Comparison of ENCODE assay signal across 8 cellular contexts in the genomic region with DNA sequence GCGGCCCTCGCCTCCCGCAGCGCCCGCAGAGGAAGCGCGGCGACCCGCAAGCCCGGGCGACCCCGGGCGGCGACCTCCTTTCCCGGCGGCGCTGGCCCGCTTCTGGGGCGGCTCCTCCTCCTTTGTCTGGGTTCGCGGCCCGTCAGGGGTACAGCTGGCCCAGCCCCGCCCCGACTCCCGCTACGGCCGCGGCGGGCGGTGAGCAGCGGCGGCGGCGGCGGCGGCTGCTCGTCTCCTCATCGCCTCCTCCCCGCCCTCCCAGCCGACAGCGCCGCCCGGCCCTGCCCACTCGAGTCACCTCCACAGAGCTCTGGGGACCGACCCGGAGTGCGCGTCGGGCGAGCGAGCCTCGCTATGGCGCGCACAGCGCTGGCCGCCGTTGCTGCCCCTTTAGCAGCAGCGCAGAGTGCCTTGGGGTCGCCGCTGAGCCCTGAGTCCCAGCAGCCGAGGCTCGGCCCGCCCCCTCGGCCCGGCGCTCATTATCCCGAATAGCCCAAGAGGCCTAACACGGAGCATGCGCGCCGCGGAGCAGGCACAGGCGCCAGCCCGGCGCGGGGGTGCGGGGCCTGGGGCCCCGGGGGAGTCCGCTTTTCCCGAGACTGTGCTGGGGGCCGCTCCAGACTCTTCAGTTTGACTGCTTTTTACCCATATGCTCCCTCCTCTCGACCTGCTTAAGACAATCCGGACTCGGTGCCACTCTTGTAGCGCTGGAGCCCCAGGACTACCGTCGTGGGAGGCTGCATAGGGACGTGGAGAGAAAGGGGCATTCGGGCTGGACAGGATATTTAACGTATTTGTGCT. TPM values are rescaled to one million over a fixed set of nuclear protein-coding genes. Genes with fewer than 3 reads are reported as not detected.
DNase-seq lines count a peak whose midpoint lies in the region; ATAC-seq, FAIRE-seq and TF ChIP-seq lines count a peak whose summit lies in the region.

TSS of gene SOS2 (minus strand) at position 104 of the 801 bp plus-strand sequence. CDS start 295 bp downstream, outside the sequence.

- CTCF ChIA-PET in HepG2 (lab: Yijun Ruan, JAX; ENCODE audit: low intra/inter-chr PET ratio, low total read pairs), result no interaction called here

- POLR2A ChIA-PET in HepG2 (lab: Yijun Ruan, JAX), result interaction anchor here (0.9 to 1.5 kb wide), 3 partner anchors 16 to 81 kb away, joined by 4 to 5 read pairs (median 5); no protein-coding TSS in a partner anchor

- peak within 1 kb of the TSS; percentile 84 for H3K4me2 ChIP-seq in BLaER1
- peak within 1 kb of the TSS; percentile 85 for H3K4me2 ChIP-seq in HepG2 (ENCODE audit: low read depth, low read length)

- H2AFZ ChIP-seq in HepG2 (ENCODE audit: low read length), result peak within 1 kb of the TSS; percentile 90

- H3K4me1 ChIP-seq in BLaER1 (peaks cover 18% of the 10 kb centered on the region), HepG2 (ENCODE audit: insufficient read depth, low read length) (peaks cover 37% of the 10 kb centered on the region)

- intact Hi-C loops in HepG2 (cut with micrococcal nuclease; ENCODE audit: unreplicated experiment), result loop anchor here (2.0 to 5.0 kb wide), 2 partner anchors 81 to 301 kb away; partner anchors contain the start of genes DMAC2L, L2HGDH and MAP4K5

- H3K27me3 ChIP-seq in BLaER1, result no peaks in the 10 kb centered on the region
- H3K27me3 ChIP-seq in HepG2 (ENCODE audit: control insufficient read depth in 1 of 2, insufficient read depth in 2 of 2, low read length in 2 of 2), result no peaks in the 10 kb centered on the region

- BruUV-seq in HepG2 (replicated peaks; lab: Mats Ljungman, UMichigan), result no TSS peak

- TF ChIP-seq EP300 in HepG2 (IDR thresholded peaks at IDR 0.05; ENCODE audit: low read depth in 2 of 2, low read length in 2 of 2) (no peak), HepG2 (CRISPR knock-in tag; IDR thresholded peaks at IDR 0.05; ENCODE audit: borderline replicate concordance) (no peak)

- peak; percentile 73 to 97 for TF ChIP-seq POLR2A in HepG2 (IDR thresholded peaks at IDR 0.05; ENCODE audit: insufficient read depth in 1 of 2, low read depth in 2 of 2, low read length in 2 of 2)

- peak; percentile 56 for FAIRE-seq in GM19239 (lab: Jason Lieb, UNC)
- no peak for FAIRE-seq in HepG2 (lab: Jason Lieb, UNC)

- peak within 1 kb of the TSS; percentile 91 for H3K4me3 ChIP-seq in BLaER1
- peak within 1 kb of the TSS; percentile 77 to 90 (median 87) for H3K4me3 ChIP-seq in HepG2 (replicated peaks in 1 of 3; ENCODE audit: insufficient read depth in 1 of 3, low read depth in 2 of 3, low read length in 3 of 3)

- ATAC-seq in HG03442 (IDR thresholded peaks at IDR 0.05; ENCODE audit: unreplicated experiment) (peak; percentile 84), HepG2 (peak; percentile 95)

- TF ChIP-seq RAD21 in HepG2 (CRISPR knock-in tag; IDR thresholded peaks at IDR 0.05), result 0 out of 2 replicates have a peak, but pooled peaks have one; percentile 3

- peak within 1 kb of the TSS; percentile 93 for H3K27ac ChIP-seq in BLaER1
- peak within 1 kb of the TSS; percentile 97 for H3K27ac ChIP-seq in HepG2 (ENCODE audit: extremely low read length, insufficient read depth, low read length)

- H3K36me3 ChIP-seq in BLaER1 (peaks cover 11% of the 10 kb centered on the region; the same call in 1 of the 2 replicates), HepG2 (replicated peaks in 1 of 2; ENCODE audit: control insufficient read depth in 1 of 2, insufficient read depth in 2 of 2, low read length in 2 of 2) (no peaks in the 10 kb centered on the region)

- in situ Hi-C loops in HepG2 (cut with HindIII; ENCODE audit: extremely low pct_ligation_motif_present, low pct_unique_long_range_greater_than_20kb), result loop anchor here (25.0 kb wide), 1 partner anchor 369 kb away; the partner anchor contains the start of gene NEMF

- peak; percentile 79 for DNase-seq in GM19239 (ENCODE audit: insufficient read length, low spot score)
- peak; percentile 79 for DNase-seq in NCI-H524 treated with DMSO at 0.1 percent for 48 hours (lab: John Stamatoyannopoulos, UW)
- DNase-seq in activated CD4-positive, alpha-beta T cell treated with anti-CD3 and anti-CD28 coated beads, Interleukin-2, amount 50 U/mL, for 1 hour, result peak; percentile 82
- peak; percentile 73 for DNase-seq in dedifferentiated amniotic fluid mesenchymal stem cell (ENCODE audit: extremely low spot score)
- peak; percentile 78 for DNase-seq in HepG2 (ENCODE audit: low spot score)
- peak; percentile 78 for DNase-seq in stimulated activated CD4-positive, alpha-beta T cell treated with anti-CD3 and anti-CD28 coated beads, Interleukin-4, amount 100 ng/mL, for 1 hour

- H3K9me3 ChIP-seq in BLaER1 (peaks cover 14% of the 10 kb centered on the region), HepG2 (ENCODE audit: low read length) (no peaks in the 10 kb centered on the region; the same call in 1 of the 2 replicates)

- H4K20me1 ChIP-seq in BLaER1 (peaks cover 26% of the 10 kb centered on the region), HepG2 (ENCODE audit: insufficient read depth, low read length) (no peaks in the 10 kb centered on the region)

- peak; percentile 51 for TF ChIP-seq CTCF in HepG2 (CRISPR knock-in tag; IDR thresholded peaks at IDR 0.05)

- WGBS in HepG2 (ENCODE audit: low lambda C conversion rate), result 0% methylated on average over 7 of the region's 90 CpGs

- H3K79me2 ChIP-seq in HepG2 (ENCODE audit: insufficient read depth, low read length), result peaks cover 33% of the 10 kb centered on the region

- H3K9ac ChIP-seq in BLaER1 (peak within 1 kb of the TSS; percentile 91), HepG2 (ENCODE audit: insufficient read depth, low read depth, low read length) (peak within 1 kb of the TSS; percentile 81)

TF ChIP-seq in HepG2, 621 proteins besides CTCF, POLR2A, EP300 and RAD21 (continues in another document):
- TF ChIP-seq RFXANK (CRISPR knock-in tag; IDR thresholded peaks at IDR 0.05) (no peak), SMYD3 (CRISPR knock-in tag; IDR thresholded peaks at IDR 0.05) (no peak), ZNF703 (CRISPR knock-in tag; IDR thresholded peaks at IDR 0.05; ENCODE audit: borderline replicate concordance) (no peak; the same call in 1 of the 2 replicates), ZNF34 (CRISPR knock-in tag; IDR thresholded peaks at IDR 0.05; ENCODE audit: borderline replicate concordance) (0 out of 2 replicates have a peak, but pooled peaks have one; percentile 62), E2F2 (CRISPR knock-in tag; IDR thresholded peaks at IDR 0.05; ENCODE audit: borderline replicate concordance) (no peak), ZFP41 (CRISPR knock-in tag; IDR thresholded peaks at IDR 0.05; ENCODE audit: borderline replicate concordance) (peak; percentile 42; the same call in 1 of the 2 replicates), ZKSCAN1 (IDR thresholded peaks at IDR 0.05; ENCODE audit: low read length) (no peak), CREB1 (IDR thresholded peaks at IDR 0.05) (no peak), CREB1 (CRISPR knock-in tag; IDR thresholded peaks at IDR 0.05) (no peak), ZMYM3 (CRISPR knock-in tag; IDR thresholded peaks at IDR 0.05) (no peak), ZNF569 (CRISPR knock-in tag; IDR thresholded peaks at IDR 0.05; ENCODE audit: borderline replicate concordance) (0 out of 2 replicates have a peak, but pooled peaks have one; percentile 36), ESRRA (CRISPR knock-in tag; IDR thresholded peaks at IDR 0.05; ENCODE audit: low read depth) (peak; percentile 76; the same call in 1 of the 2 replicates), NFKB2 (CRISPR knock-in tag; IDR thresholded peaks at IDR 0.05; ENCODE audit: borderline replicate concordance) (peak; percentile 63; the same call in 1 of the 2 replicates), PHF20 (CRISPR knock-in tag; IDR thresholded peaks at IDR 0.05) (peak; percentile 52; the same call in 1 of the 2 replicates), CBX5 (CRISPR knock-in tag; IDR thresholded peaks at IDR 0.05; ENCODE audit: borderline replicate concordance) (no peak; the same call in 1 of the 2 replicates), ZNF383 (CRISPR knock-in tag; IDR thresholded peaks at IDR 0.05; ENCODE audit: borderline replicate concordance) (0 out of 2 replicates have a peak, but pooled peaks have one; percentile 67), EZH2 (conservative IDR thresholded peaks at IDR 0.05; ENCODE audit: low read depth, low read length) (no peak)

RNA-seq across cellular contexts. Expression of gene SOS2, which starts in this region (rescaled TPM):
- total RNA-seq in HepG2 (2016; rRNA removed; fragmentation: Illumina TruSeq; extraction: Trizol), result 12.1 and 14.9 TPM in 2 replicates
- 5.2 and 6.4 TPM in 2 replicates for total RNA-seq in HepG2 (2016; cell fraction: cytosol; rRNA removed; fragmentation: Illumina TruSeq; extraction: Trizol; ENCODE audit: low read depth)
- total RNA-seq in HepG2 (2016; cell fraction: insoluble cytoplasmic fraction; rRNA removed; fragmentation: Illumina TruSeq; extraction: Trizol), result 11.5 and 13.8 TPM in 2 replicates
- 7.3 and 7.9 TPM in 2 replicates for total RNA-seq in HepG2 (2016; cell fraction: membrane; rRNA removed; fragmentation: Illumina TruSeq; extraction: Trizol)
- total RNA-seq in HepG2 (2016; cell fraction: nucleus; rRNA removed; fragmentation: Illumina TruSeq; extraction: Trizol), result 14.5 and 15.8 TPM in 2 replicates
- polyA plus RNA-seq in HepG2 (2011; rRNA removed), result 8.8 and 9.3 TPM in 2 replicates
- 3.6 and 6.0 TPM in 2 replicates for polyA plus RNA-seq in HepG2 (2011; cell fraction: cytosol; rRNA removed)
- 4.3 and 5.0 TPM in 2 replicates for polyA plus RNA-seq in HepG2 (2011; cell fraction: nucleus; rRNA removed)
- 8.1 and 8.2 TPM in 2 replicates for polyA plus RNA-seq in HepG2 (2012)
- polyA plus RNA-seq in HepG2 (2016; cell fraction: cytosol; fragmentation: Illumina TruSeq; extraction: Trizol; ENCODE audit: low read depth), result 0.43 and 0.45 TPM in 2 replicates
- 11.6 and 11.8 TPM in 2 replicates for polyA plus RNA-seq in HepG2 (2016; cell fraction: insoluble cytoplasmic fraction; fragmentation: Illumina TruSeq; extraction: Trizol; ENCODE audit: low read depth)
- polyA plus RNA-seq in HepG2 (2016; cell fraction: membrane; fragmentation: Illumina TruSeq; extraction: Trizol; ENCODE audit: low read depth), result 2.4 and 3.1 TPM in 2 replicates
- polyA plus RNA-seq in HepG2 (2016; cell fraction: nucleus; fragmentation: Illumina TruSeq; extraction: Trizol; ENCODE audit: insufficient read depth, low read depth), result 11.0 and 11.2 TPM in 2 replicates
- 7.3 and 7.9 TPM in 2 replicates for polyA minus RNA-seq in HepG2 (2011; rRNA and poly(A)+ RNA removed; ENCODE audit: low replicate concordance)
- polyA minus RNA-seq in HepG2 (2011; cell fraction: cytosol; rRNA and poly(A)+ RNA removed), result 10.0 and 11.1 TPM in 2 replicates
- polyA minus RNA-seq in HepG2 (2011; cell fraction: nucleus; rRNA and poly(A)+ RNA removed), result 39.7 and 43.0 TPM in 2 replicates

Comparison
In these comparisons a context has a peak if more than half of its experiments do, and no peak if none do; other contexts are left out.
1. Peak in every context shown above with its lines: DNase-seq, ATAC-seq, H3K4me3 ChIP-seq and H3K27ac ChIP-seq.